In the genomic region with DNA sequence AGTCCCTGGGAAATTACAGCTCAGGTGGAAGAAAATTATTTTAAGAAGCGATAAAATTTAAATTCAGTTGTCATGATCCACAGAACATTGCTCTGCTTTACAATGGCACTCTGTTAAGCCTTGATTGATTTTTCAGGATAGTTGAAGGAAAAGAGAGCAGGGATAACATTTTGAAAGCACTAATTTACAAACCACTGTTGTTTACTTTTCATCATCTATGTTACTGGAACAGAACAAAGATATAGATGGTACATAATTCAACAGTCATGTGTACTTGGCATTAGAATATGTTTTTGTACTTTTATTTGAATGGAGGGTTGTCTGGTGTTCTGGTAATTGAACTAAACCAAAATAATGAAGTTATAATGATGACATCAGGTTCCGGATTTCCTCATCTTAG, we compare ENCODE assay signal across 23 cellular contexts. TPM values are rescaled to one million over a fixed set of nuclear protein-coding genes. Genes with fewer than 3 reads are reported as not detected.
"Had no signal": no experiment of that assay in that cellular context is flagged by ENCODE, and none has a peak within 500 bp of the region (broad histone marks: within the 10 kb centered on the region; RNA-seq: fewer than 3 reads in every experiment).

No MANE protein-coding gene starts in this region.

- ATAC-seq: SK-N-SH treated with all-trans-retinoic acid at 6 μM for 48 hours had no signal

- FAIRE-seq: HTR-8/SVneo had no signal

- DNase-seq: KBM-7, MV-4-11, NCI-H1048, NCI-H1105, NCI-H1417, NCI-H1436 treated with DMSO at 0.1 percent for 48 hours, NCI-H1694, NCI-H187 treated with DMSO at 0.1 percent for 48 hours, NCI-H2029 treated with DMSO at 0.1 percent for 48 hours, NCI-H2171, NCI-H226, NCI-H446, NCI-H510A, NCI-H524 treated with DMSO at 0.1 percent for 48 hours, NCI-H69, NCI-H774, SHP77 had no signal

- H3K27ac ChIP-seq: HL-60, RWPE1 had no signal

RNA-seq across cellular contexts. Expression of a gene that starts 2.6 kb away (rescaled TPM):
- total RNA-seq: LHCN-M2, MCF 10A had no signal

RNA-seq across cellular contexts. Expression of a gene that starts 33.0 kb away (rescaled TPM):
- total RNA-seq: LHCN-M2, MCF 10A had no signal

RNA-seq across cellular contexts. Expression of a gene that starts 38.9 kb away (rescaled TPM):
- total RNA-seq: LHCN-M2, MCF 10A had no signal

RNA-seq across cellular contexts. Expression of a gene that starts 49.5 kb away (rescaled TPM):
- total RNA-seq: LHCN-M2, MCF 10A had no signal
